ENCODE assay signal across 8 cellular contexts in the genomic region with DNA sequence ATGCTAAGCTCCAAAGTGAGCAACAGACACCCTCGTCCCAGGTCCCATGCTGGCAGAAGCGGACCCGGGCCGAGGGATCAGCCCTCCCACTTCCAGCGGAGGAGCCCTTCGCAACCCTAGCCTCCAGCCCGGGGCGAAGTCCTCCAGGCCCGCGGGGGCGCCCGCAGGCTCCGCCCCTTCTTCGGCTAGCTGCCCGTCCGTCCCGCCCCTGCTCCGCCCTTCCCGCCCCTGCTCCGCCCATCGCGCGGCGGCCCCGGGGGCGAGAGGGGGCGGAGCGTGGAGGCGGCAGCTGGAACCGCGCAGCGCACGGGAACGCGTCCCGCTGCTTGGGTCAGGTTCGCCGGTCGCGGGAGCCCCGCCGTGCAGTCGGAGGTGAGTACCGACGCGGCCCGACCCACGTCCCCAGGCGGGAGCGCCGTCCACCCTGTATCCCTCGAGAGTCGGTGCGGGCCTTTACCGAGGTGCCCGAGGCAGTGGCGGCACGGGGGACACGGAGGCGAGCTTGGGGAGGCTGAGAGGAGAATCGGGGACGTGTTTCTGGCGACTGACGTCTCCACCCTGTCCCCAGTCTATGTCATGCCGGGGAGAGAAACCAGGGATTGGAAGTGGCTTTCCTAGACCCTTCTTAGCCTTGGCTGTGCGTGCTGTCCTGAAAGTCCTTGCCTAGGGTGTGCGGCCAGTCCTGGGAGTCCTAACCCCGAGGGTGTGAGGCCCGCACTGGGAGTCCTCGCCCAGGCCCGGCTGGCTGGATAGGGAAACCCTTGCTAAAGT. TPM values are rescaled to one million over a fixed set of nuclear protein-coding genes. Genes with fewer than 3 reads are reported as not detected.
A peak's percentile ranks its signal among the peaks of the same experiment; 100 is the strongest.
DNase-seq lines count a peak whose midpoint lies in the region; ATAC-seq and TF ChIP-seq lines count a peak whose summit lies in the region.

Gene ACO1 (plus strand): TSS at position 280 of the 771 bp plus-strand sequence. CDS start 20,864 bp downstream, outside the sequence.

- H3K36me3 ChIP-seq in GM23248 (ENCODE audit: low read depth) (0 out of 2 replicates have a peak, but pooled peaks cover 5% of the 10 kb centered on the region), KOPT-K1 (ENCODE audit: insufficient read depth, low read length) (no peaks in the 10 kb centered on the region), neuron (ENCODE audit: insufficient read depth, low read length) (no peaks in the 10 kb centered on the region)

- DNase-seq in ELR (ENCODE audit: low read depth) (peak; percentile 91), GM23248 (peak; percentile 95), SHP77 treated with DMSO at 0.1 percent for 48 hours (lab: John Stamatoyannopoulos, UW) (peak; percentile 4), foreskin keratinocyte (peak; percentile 32 to 67), stromal cell of bone marrow (ENCODE audit: low read depth) (peak; percentile 75)
- DNase-seq in activated gamma-delta T cell treated with anti-CD3 and anti-CD28 coated beads, Interleukin-2, amount 50 U/mL, for 16 hours (ENCODE audit: low read depth) = peak; percentile 79

- in situ Hi-C loops in GM23248 (cut with MboI) = loop anchor here (25.0 kb wide), 1 partner anchor 578 kb away; no protein-coding TSS in a partner anchor

- peak within 1 kb of the TSS; percentile 74 for H3K27ac ChIP-seq in GM23248
- peak within 1 kb of the TSS; percentile 57 for H3K27ac ChIP-seq in KOPT-K1 (ENCODE audit: low read depth, low read length, poor library complexity, severe bottlenecking)
- H3K27ac ChIP-seq in foreskin keratinocyte = no peak within 1 kb of the TSS

- H3K4me1 ChIP-seq in GM23248 (ENCODE audit: insufficient read depth) (peaks cover 6% of the 10 kb centered on the region; the same call in 1 of the 2 replicates), foreskin keratinocyte (peaks cover 4% of the 10 kb centered on the region), neuron (ENCODE audit: insufficient read depth, low read length) (no peaks in the 10 kb centered on the region)

- 0 out of 2 replicates have a peak, but pooled peaks cover 11% of the 10 kb centered on the region for H3F3A ChIP-seq in GM23248 (ENCODE audit: insufficient read depth)

- WGBS in GM23248 (ENCODE audit: low coverage in 1 of 2, low lambda C conversion rate in 2 of 2, missing lambda C conversion rate in 2 of 2), 2 experiments = 0 to 2% methylated on average over 31 to 71 of the region's 71 CpGs

- ATAC-seq in foreskin keratinocyte = peak; percentile 96

- H3K9me2 ChIP-seq in GM23248 (ENCODE audit: insufficient read depth) = no peaks in the 10 kb centered on the region

- H3K4me2 ChIP-seq in GM23248 (ENCODE audit: unreplicated experiment) = peak within 1 kb of the TSS; percentile 87

- peak within 1 kb of the TSS; percentile 94 for H3K4me3 ChIP-seq in GM23248
- peak within 1 kb of the TSS; percentile 84 for H3K4me3 ChIP-seq in neuron (ENCODE audit: low read length)

- H3K9me3 ChIP-seq in GM23248 (ENCODE audit: low read depth) (no peaks in the 10 kb centered on the region), KOPT-K1 (ENCODE audit: insufficient read depth, low read length, poor library complexity, severe bottlenecking) (no peaks in the 10 kb centered on the region), neuron (ENCODE audit: low read length) (no peaks in the 10 kb centered on the region)

- H2AFZ ChIP-seq in GM23248 = peak within 1 kb of the TSS; percentile 93
- peak within 1 kb of the TSS; percentile 96 for H2AFZ ChIP-seq in neuron (ENCODE audit: low read depth, low read length)

- peaks cover 49% of the 10 kb centered on the region for H3K79me2 ChIP-seq in GM23248 (ENCODE audit: insufficient read depth)

- peak within 1 kb of the TSS; percentile 90 for H3K9ac ChIP-seq in GM23248

- TF ChIP-seq CTCF in foreskin keratinocyte (conservative IDR thresholded peaks at IDR 0.05) = peak; percentile 11

- 0 out of 2 replicates have a peak, but pooled peaks cover 7% of the 10 kb centered on the region for H4K20me1 ChIP-seq in GM23248 (ENCODE audit: insufficient read depth)

- H3K27me3 ChIP-seq in GM23248 (replicated peaks; ENCODE audit: insufficient read depth) = no peaks in the 10 kb centered on the region
- H3K27me3 ChIP-seq in foreskin keratinocyte = peaks cover 28% of the 10 kb centered on the region
- peaks cover 19% of the 10 kb centered on the region for H3K27me3 ChIP-seq in neuron (ENCODE audit: insufficient read depth, low read length)

RNA-seq across cellular contexts. Expression of gene ACO1, which starts in this region (rescaled TPM):
- 79.5 and 84.1 TPM in 2 replicates for total RNA-seq in GM23248 (2014; rRNA removed; shearing (Covaris generic))
- polyA plus RNA-seq in GM23248 (2016; fragmentation: Nextera tagmentation; extraction: Ambion mirVana) (72.0 and 76.7 TPM in 2 replicates), foreskin keratinocyte (12.2 and 16.6 TPM in 2 replicates)
- 26.8 and 29.2 TPM in 2 replicates for total RNA-seq in foreskin keratinocyte

Comparison
In these comparisons a context has a peak if more than half of its experiments do, and no peak if none do; other contexts are left out.
1. DNase-seq: peak in every context shown above with its lines; median percentile 95 in GM23248; 91 in ELR; 79 in activated gamma-delta T cell treated with anti-CD3 and anti-CD28 coated beads, Interleukin-2, amount 50 U/mL, for 16 hours; 75 in stromal cell of bone marrow; 50 in foreskin keratinocyte; 4 in SHP77 treated with DMSO at 0.1 percent for 48 hours.